Comparison of ENCODE assay signal across 8 cellular contexts in the genomic region with DNA sequence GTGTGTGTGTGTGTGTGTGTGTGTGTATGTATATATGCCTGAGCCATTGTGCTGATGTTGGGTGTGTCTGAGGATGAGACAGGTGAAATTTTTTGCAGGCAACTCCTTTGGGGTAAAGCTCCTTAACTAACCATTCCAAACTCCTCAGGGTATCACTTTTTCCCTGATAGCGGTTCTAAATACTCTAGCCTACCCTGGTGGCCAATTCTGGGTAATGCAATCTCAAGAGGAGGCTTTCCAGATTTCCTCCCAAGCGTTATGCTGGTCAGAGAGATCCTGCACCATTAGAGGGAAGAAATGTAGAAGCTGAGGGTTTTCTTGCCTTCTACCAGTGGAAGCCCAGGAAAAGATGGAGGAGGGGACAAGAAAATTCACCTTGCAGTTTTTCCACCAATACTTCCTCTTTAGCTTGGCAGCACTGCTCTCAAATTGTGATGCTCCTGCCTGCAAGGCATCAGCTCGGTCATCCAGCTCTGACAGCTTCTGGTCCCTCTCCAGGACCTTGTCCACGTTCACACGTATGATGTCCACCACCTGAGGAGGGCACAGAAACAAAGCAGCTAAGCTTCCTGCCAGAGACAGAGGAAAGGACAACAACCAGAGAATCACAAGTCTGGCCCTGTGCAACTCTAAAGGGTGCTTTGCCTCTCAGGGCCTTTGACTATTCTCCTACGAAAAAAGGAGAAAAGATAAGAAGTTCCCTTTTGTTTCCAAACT. TPM values are rescaled to one million over a fixed set of nuclear protein-coding genes. Genes with fewer than 3 reads are reported as not detected.
DNase-seq lines count a peak whose midpoint lies in the region; ATAC-seq and TF ChIP-seq lines count a peak whose summit lies in the region.

No MANE protein-coding gene starts in this region.

- H3K27me3 ChIP-seq in CD4-positive, alpha-beta memory T cell (ENCODE audit: insufficient read depth, low read length), result no peaks in the 10 kb centered on the region

- CTCF ChIA-PET in CD4-positive, alpha-beta memory T cell (lab: Charles Lee; ENCODE audit: partially characterized antibody), result interaction anchor here (0.6 to 10.5 kb wide), 47 partner anchors 9 to 348 kb away, joined by 3 to 341 read pairs (median 5); partner anchors contain the start of genes CD27, GAPDH, MRPL51 and TAPBPL
- CTCF ChIA-PET in activated naive CD4-positive, alpha-beta T cell treated with anti-CD3 and anti-CD28 coated beads, Interleukin-2, amount 10 ng/mL, durations not matched to agents 7 days and 5 days (lab: Charles Lee), result interaction anchor here (0.6 to 6.6 kb wide), 35 partner anchors 10 to 219 kb away, joined by 3 to 231 read pairs (median 5); partner anchors contain the start of genes CD27, GAPDH, MRPL51 and TAPBPL

- peaks cover 88% of the 10 kb centered on the region for H3K4me1 ChIP-seq in CD4-positive, alpha-beta memory T cell (ENCODE audit: insufficient read depth, low read length)

- TF ChIP-seq CTCF in GM20000 (IDR thresholded peaks at IDR 0.05; ENCODE audit: extremely low read depth, missing control alignments) (peak; percentile 70), progenitor cell of endocrine pancreas (IDR thresholded peaks at IDR 0.05; ENCODE audit: unreplicated experiment) (peak; percentile 89)

- ATAC-seq in HG03520 (IDR thresholded peaks at IDR 0.05; ENCODE audit: unreplicated experiment) (no peak), GM21717 (IDR thresholded peaks at IDR 0.05; ENCODE audit: unreplicated experiment) (no peak)

- peaks cover 25% of the 10 kb centered on the region for H3K36me3 ChIP-seq in CD4-positive, alpha-beta memory T cell (ENCODE audit: insufficient read depth, low read length)

- H3K9me3 Mint-ChIP-seq in CD4-positive, alpha-beta memory T cell, result no peaks in the 10 kb centered on the region
- no peaks in the 10 kb centered on the region for H3K9me3 Mint-ChIP-seq in activated naive CD4-positive, alpha-beta T cell treated with anti-CD3 and anti-CD28 coated beads, Interleukin-2, amount 10 ng/mL, durations not matched to agents 7 days and 5 days
- no peaks in the 10 kb centered on the region for H3K9me3 Mint-ChIP-seq in progenitor cell of endocrine pancreas (ENCODE audit: low read depth)

- H3K36me3 Mint-ChIP-seq in CD4-positive, alpha-beta memory T cell, result peaks cover 40 to 70% of the 10 kb centered on the region in 2 donors
- H3K36me3 Mint-ChIP-seq in activated naive CD4-positive, alpha-beta T cell treated with anti-CD3 and anti-CD28 coated beads, Interleukin-2, amount 10 ng/mL, durations not matched to agents 7 days and 5 days, result peaks cover 82% of the 10 kb centered on the region
- peaks cover 3% of the 10 kb centered on the region for H3K36me3 Mint-ChIP-seq in progenitor cell of endocrine pancreas (ENCODE audit: insufficient read depth)

- DNase-seq in CD4-positive, alpha-beta memory T cell, result peak; percentile 56 to 67 (median 59)
- DNase-seq in GM20000 (ENCODE audit: low spot score) (no peak), NCI-H2227 treated with DMSO at 0.1 percent for 48 hours (lab: John Stamatoyannopoulos, UW) (peak; percentile 36), glomerular visceral epithelial cell (ENCODE audit: extremely low spot score) (peak; percentile 61), progenitor cell of endocrine pancreas (ENCODE audit: low spot score, unreplicated experiment) (peak; percentile 63)
- peak; percentile 60 for DNase-seq in activated naive CD4-positive, alpha-beta T cell treated with anti-CD3 and anti-CD28 coated beads, Interleukin-2, amount 10 ng/mL, durations not matched to agents 7 days and 5 days

- no peak overlapping the region for H3K4me3 ChIP-seq in CD4-positive, alpha-beta memory T cell (ENCODE audit: low read length in 2 of 2)

- intact Hi-C loops in CD4-positive, alpha-beta memory T cell (cut with micrococcal nuclease), result loop anchor here (1.0 kb wide), 3 partner anchors 19 to 142 kb away; no protein-coding TSS in a partner anchor

- H3K27me3 Mint-ChIP-seq in CD4-positive, alpha-beta memory T cell, result no peaks in the 10 kb centered on the region
- H3K27me3 Mint-ChIP-seq in activated naive CD4-positive, alpha-beta T cell treated with anti-CD3 and anti-CD28 coated beads, Interleukin-2, amount 10 ng/mL, durations not matched to agents 7 days and 5 days, result no peaks in the 10 kb centered on the region
- H3K27me3 Mint-ChIP-seq in progenitor cell of endocrine pancreas, result peaks cover 29% of the 10 kb centered on the region

- peak overlapping the region; percentile 90 to 97 (median 95) for H3K27ac Mint-ChIP-seq in CD4-positive, alpha-beta memory T cell
- H3K27ac Mint-ChIP-seq in activated naive CD4-positive, alpha-beta T cell treated with anti-CD3 and anti-CD28 coated beads, Interleukin-2, amount 10 ng/mL, durations not matched to agents 7 days and 5 days, result peak overlapping the region; percentile 85
- H3K27ac Mint-ChIP-seq in progenitor cell of endocrine pancreas, result no peak overlapping the region

- POLR2A ChIA-PET in CD4-positive, alpha-beta memory T cell (lab: Charles Lee; ENCODE audit: partially characterized antibody), result interaction anchor here (0.6 to 10.7 kb wide), 17 partner anchors 9 to 451 kb away, joined by 3 to 728 read pairs (median 5); partner anchors contain the start of genes CD27, GAPDH, MRPL51 and NCAPD2

- H3K4me3 Mint-ChIP-seq in CD4-positive, alpha-beta memory T cell, result peak overlapping the region; percentile 26 to 79 (median 66)
- H3K4me3 Mint-ChIP-seq in activated naive CD4-positive, alpha-beta T cell treated with anti-CD3 and anti-CD28 coated beads, Interleukin-2, amount 10 ng/mL, durations not matched to agents 7 days and 5 days, result no peak overlapping the region
- H3K4me3 Mint-ChIP-seq in progenitor cell of endocrine pancreas (ENCODE audit: low read depth), result no peak overlapping the region

- H3K27ac ChIP-seq in CD4-positive, alpha-beta memory T cell (ENCODE audit: low read depth, low read length), result peak overlapping the region; percentile 10

- H3K9me3 ChIP-seq in CD4-positive, alpha-beta memory T cell (ENCODE audit: control insufficient read depth in 1 of 2, low read length in 2 of 2), result no peaks in the 10 kb centered on the region

- H3K4me1 Mint-ChIP-seq in CD4-positive, alpha-beta memory T cell, result peaks cover 74 to 92% (median 87%) of the 10 kb centered on the region in 4 donors
- H3K4me1 Mint-ChIP-seq in activated naive CD4-positive, alpha-beta T cell treated with anti-CD3 and anti-CD28 coated beads, Interleukin-2, amount 10 ng/mL, durations not matched to agents 7 days and 5 days, result peaks cover 89% of the 10 kb centered on the region
- peaks cover 2% of the 10 kb centered on the region for H3K4me1 Mint-ChIP-seq in progenitor cell of endocrine pancreas (ENCODE audit: low read depth)

RNA-seq across cellular contexts. Expression of gene VAMP1, which starts 4.9 kb away (rescaled TPM):
- total RNA-seq in CD4-positive, alpha-beta memory T cell, result 100 to 1,000 TPM in 1 of 2 experiments, 10 to 100 TPM in 1; 97.7 to 101 TPM
- polyA plus RNA-seq in CD4-positive, alpha-beta memory T cell, result 10 to 100 TPM; 10.3 to 12.1 TPM
- total RNA-seq in progenitor cell of endocrine pancreas, result 3.6 and 5.5 TPM in 2 replicates

RNA-seq across cellular contexts. Expression of gene TAPBPL, which starts 13.8 kb away (rescaled TPM):
- total RNA-seq in CD4-positive, alpha-beta memory T cell, result 10 to 100 TPM; 66.4 to 66.9 TPM
- 100 to 1,000 TPM; 102 to 116 TPM for polyA plus RNA-seq in CD4-positive, alpha-beta memory T cell
- 2.4 TPM in 2 replicates for total RNA-seq in progenitor cell of endocrine pancreas

RNA-seq across cellular contexts. Expression of gene CD27, which starts 20.9 kb away (rescaled TPM):
- 100 to 1,000 TPM; 117 to 124 TPM for total RNA-seq in CD4-positive, alpha-beta memory T cell
- polyA plus RNA-seq in CD4-positive, alpha-beta memory T cell, result 100 to 1,000 TPM; 343 to 402 TPM
- not detected in 2 replicates for total RNA-seq in progenitor cell of endocrine pancreas

RNA-seq across cellular contexts. Expression of gene MRPL51, which starts 27.4 kb away (rescaled TPM):
- total RNA-seq in CD4-positive, alpha-beta memory T cell, result 10 to 100 TPM; 85.1 to 89.2 TPM
- polyA plus RNA-seq in CD4-positive, alpha-beta memory T cell, result 100 to 1,000 TPM; 199 to 205 TPM
- total RNA-seq in progenitor cell of endocrine pancreas, result 279 and 297 TPM in 2 replicates

RNA-seq across cellular contexts. Expression of gene NCAPD2, which starts 28.3 kb away (rescaled TPM):
- total RNA-seq in CD4-positive, alpha-beta memory T cell, result 10 to 100 TPM; 38.1 to 39.8 TPM
- polyA plus RNA-seq in CD4-positive, alpha-beta memory T cell, result 10 to 100 TPM; 15.7 to 29.0 TPM
- 97.4 and 99.1 TPM in 2 replicates for total RNA-seq in progenitor cell of endocrine pancreas

Comparison
In these comparisons a context has a peak if more than half of its experiments do, and no peak if none do; other contexts are left out.
1. H3K4me3 Mint-ChIP-seq: peak in CD4-positive, alpha-beta memory T cell (8 of 8); none in activated naive CD4-positive, alpha-beta T cell treated with anti-CD3 and anti-CD28 coated beads, Interleukin-2, amount 10 ng/mL, durations not matched to agents 7 days and 5 days (single experiment) and progenitor cell of endocrine pancreas (single experiment).
2. RNA of gene VAMP1, which starts 4.9 kb away (total RNA-seq): 97.7 to 101 TPM in CD4-positive, alpha-beta memory T cell; 3.6 to 5.5 TPM in progenitor cell of endocrine pancreas; every median in the first group is over 10 times any median in the second.
3. RNA of gene TAPBPL, which starts 13.8 kb away (total RNA-seq): 66.4 to 66.9 TPM in CD4-positive, alpha-beta memory T cell; 2.4 TPM in progenitor cell of endocrine pancreas; every median in the first group is over 10 times any median in the second.
4. RNA of gene CD27, which starts 20.9 kb away (total RNA-seq): 117 to 124 TPM in CD4-positive, alpha-beta memory T cell; not detected in progenitor cell of endocrine pancreas; every median in the first group is over 100 times any median in the second.